15 cellular contexts compared by ENCODE assay signal in the genomic region with DNA sequence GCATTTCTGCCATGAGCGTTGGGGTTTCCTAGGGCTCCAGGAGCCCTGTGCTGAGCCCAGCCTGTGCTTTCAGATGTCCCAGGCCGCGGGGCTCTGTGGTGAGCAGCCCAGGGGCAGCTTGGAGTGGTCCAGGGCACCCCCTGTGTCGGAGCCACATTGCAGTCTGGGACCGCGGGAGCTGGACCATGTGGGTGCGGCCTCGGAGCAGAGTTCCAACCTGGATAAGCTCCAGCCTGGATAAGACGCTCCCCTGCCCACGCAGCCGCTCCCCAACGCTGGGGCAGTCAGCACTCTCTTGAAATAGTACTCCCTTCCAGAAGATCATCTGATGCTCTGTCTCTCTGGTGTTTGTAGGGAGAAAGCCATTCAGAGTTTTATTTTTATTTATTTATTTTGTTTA.
DNase-seq lines count a peak whose midpoint lies in the region; ATAC-seq, FAIRE-seq and TF ChIP-seq lines count a peak whose summit lies in the region.
"Had no signal": no experiment of that assay in that cellular context is flagged by ENCODE, and none has a peak within 500 bp of the region (broad histone marks: within the 10 kb centered on the region; RNA-seq: fewer than 3 reads in every experiment).

No MANE protein-coding gene starts in this region.

- H4K20me1 ChIP-seq in GM23338 (replicated peaks; ENCODE audit: insufficient read depth): peaks cover 4% of the 10 kb centered on the region; the same call in 1 of the 2 replicates

- peaks cover 7% of the 10 kb centered on the region for H3K27me3 Mint-ChIP-seq in GM23338 (ENCODE audit: insufficient read depth, low read depth, poor library complexity)
- H3K27me3 Mint-ChIP-seq: CD4-positive, CD25-positive, alpha-beta regulatory T cell had no signal

- H3K79me2 ChIP-seq in GM23338 (replicated peaks; ENCODE audit: insufficient read depth): no peaks in the 10 kb centered on the region

- peak; percentile 39 for ATAC-seq in GM23338
- peak; percentile 31; the same call in 1 of the 3 replicates for ATAC-seq in SK-N-SH treated with all-trans-retinoic acid at 6 μM for 48 hours
- no peak for ATAC-seq in HG03108 (IDR thresholded peaks at IDR 0.05; ENCODE audit: unreplicated experiment)
- ATAC-seq in HG02840 (IDR thresholded peaks at IDR 0.05; ENCODE audit: low FRiP score, unreplicated experiment): no peak
- ATAC-seq: T-helper 17 cell had no signal

- H3K9me3 ChIP-seq in right atrium auricular region (no peaks in the 10 kb centered on the region), small intestine (ENCODE audit: control insufficient read depth, low read depth) (no peaks in the 10 kb centered on the region)

- H2AFZ ChIP-seq in GM23338: no peak overlapping the region

- no peaks in the 10 kb centered on the region for H3K4me1 ChIP-seq in GM23338 (ENCODE audit: insufficient read depth)
- peaks cover 0 to 33% of the 10 kb centered on the region in 2 donors for H3K4me1 ChIP-seq in right atrium auricular region
- peaks cover 0 to 8% of the 10 kb centered on the region in 2 donors for H3K4me1 ChIP-seq in small intestine (ENCODE audit: control insufficient read depth in 2 of 2, insufficient read depth in 1 of 2, low read depth in 1 of 2, low read length in 1 of 2)

- no peak for FAIRE-seq in small intestine (lab: Jason Lieb, UNC)
- FAIRE-seq: astrocyte, RCC 7860 had no signal

- H3K27ac ChIP-seq in GM23338 (ENCODE audit: low read depth) (no peak overlapping the region), right atrium auricular region (peak overlapping the region; percentile 3 to 13), small intestine (ENCODE audit: low read depth in 1 of 2, low read length in 1 of 2) (peak overlapping the region in 1 of 2 donors; percentile 4)
- H3K27ac ChIP-seq: KMS-11 had no signal

- H3F3A ChIP-seq in GM23338 (replicated peaks; ENCODE audit: low read depth): no peaks in the 10 kb centered on the region

- H3K4me3 Mint-ChIP-seq in GM23338: no peak overlapping the region
- H3K4me3 Mint-ChIP-seq: CD4-positive, CD25-positive, alpha-beta regulatory T cell; T-helper 17 cell had no signal

- peaks cover 3% of the 10 kb centered on the region; the same call in 2 of the 3 replicates for H3K36me3 Mint-ChIP-seq in GM23338 (ENCODE audit: low read depth)
- H3K36me3 Mint-ChIP-seq: CD4-positive, CD25-positive, alpha-beta regulatory T cell had no signal

- no peaks in the 10 kb centered on the region for H3K9me3 Mint-ChIP-seq in GM23338

- no peaks in the 10 kb centered on the region for H3K36me3 ChIP-seq in GM23338 (ENCODE audit: insufficient read depth)
- peaks cover 13% of the 10 kb centered on the region for H3K36me3 ChIP-seq in right atrium auricular region
- H3K36me3 ChIP-seq in small intestine (ENCODE audit: control insufficient read depth in 2 of 2, insufficient read depth in 2 of 2, low read length in 2 of 2): no peaks in the 10 kb centered on the region

- H3K4me1 Mint-ChIP-seq in GM23338: peaks cover 9% of the 10 kb centered on the region; the same call in 1 of the 3 replicates

- H3K4me2 ChIP-seq in GM23338: no peak overlapping the region
- H3K4me2 ChIP-seq: KMS-11 had no signal

- H3K27me3 ChIP-seq in GM23338 (ENCODE audit: insufficient read depth): no peaks in the 10 kb centered on the region
- H3K27me3 ChIP-seq in right atrium auricular region: no peaks in the 10 kb centered on the region
- H3K27me3 ChIP-seq in small intestine (ENCODE audit: control insufficient read depth in 2 of 2, insufficient read depth in 2 of 2, low read length in 2 of 2): no peaks in the 10 kb centered on the region

- no peak for DNase-seq in GM23338 (ENCODE audit: low spot score)
- DNase-seq in right atrium auricular region (ENCODE audit: low spot score): no peak
- DNase-seq in small intestine: peak; percentile 77
- DNase-seq in dermis blood vessel endothelial cell: no peak
- DNase-seq: islet precursor cell; NCI-H524 treated with DMSO at 0.1 percent for 48 hours; stimulated activated CD4-positive, alpha-beta T cell treated with anti-CD3 and anti-CD28 coated beads, Interleukin-4, amount 100 ng/mL, for 1 hour; T-helper 17 cell had no signal

- WGBS in small intestine, 3 donors: 15 to 46% (median 41%) methylated on average over 12 of the region's 12 CpGs

- H3K27ac Mint-ChIP-seq in GM23338: no peak overlapping the region
- H3K27ac Mint-ChIP-seq: T-helper 17 cell had no signal

- H3K4me3 ChIP-seq in GM23338: no peak overlapping the region
- H3K4me3 ChIP-seq in right atrium auricular region: no peak overlapping the region
- H3K4me3 ChIP-seq in small intestine (ENCODE audit: low read depth in 1 of 2, low read length in 2 of 2): no peak overlapping the region

- TF ChIP-seq CTCF in GM23338 (conservative IDR thresholded peaks at IDR 0.05; ENCODE audit: low read depth in 2 of 2) (no peak), right atrium auricular region (IDR thresholded peaks at IDR 0.05) (no peak)

- H3K9me2 ChIP-seq in GM23338 (ENCODE audit: insufficient read depth): no peaks in the 10 kb centered on the region

TF ChIP-seq in GM23338, 12 proteins besides CTCF, POLR2A, EP300 and RAD21 (continues in another document):
- TF ChIP-seq POLR2AphosphoS5 (IDR thresholded peaks at IDR 0.05; ENCODE audit: low read depth): no peak

TF ChIP-seq in SK-N-SH treated with all-trans-retinoic acid at 6 μM for 48 hours, 23 proteins besides CTCF, POLR2A, EP300 and RAD21 (continues in another document):
- no peak for TF ChIP-seq PPARA (CRISPR knock-in tag; IDR thresholded peaks at IDR 0.05; ENCODE audit: borderline replicate concordance)
- no peak for TF ChIP-seq SNAI2 (CRISPR knock-in tag; IDR thresholded peaks at IDR 0.05)
- TF ChIP-seq GLIS3 (CRISPR knock-in tag; IDR thresholded peaks at IDR 0.05): no peak
- TF ChIP-seq ISL1 (CRISPR knock-in tag; IDR thresholded peaks at IDR 0.05): no peak
- no peak for TF ChIP-seq ZNF8 (CRISPR knock-in tag; IDR thresholded peaks at IDR 0.05)
- no peak for TF ChIP-seq TOX (CRISPR knock-in tag; IDR thresholded peaks at IDR 0.05; ENCODE audit: borderline replicate concordance)
- no peak for TF ChIP-seq OSR1 (CRISPR knock-in tag; IDR thresholded peaks at IDR 0.05)
- no peak for TF ChIP-seq ZNF565 (CRISPR knock-in tag; conservative IDR thresholded peaks at IDR 0.05; ENCODE audit: low read depth)
- no peak for TF ChIP-seq BACH2 (CRISPR knock-in tag; IDR thresholded peaks at IDR 0.05; ENCODE audit: borderline replicate concordance)
- TF ChIP-seq, protein P1, sequence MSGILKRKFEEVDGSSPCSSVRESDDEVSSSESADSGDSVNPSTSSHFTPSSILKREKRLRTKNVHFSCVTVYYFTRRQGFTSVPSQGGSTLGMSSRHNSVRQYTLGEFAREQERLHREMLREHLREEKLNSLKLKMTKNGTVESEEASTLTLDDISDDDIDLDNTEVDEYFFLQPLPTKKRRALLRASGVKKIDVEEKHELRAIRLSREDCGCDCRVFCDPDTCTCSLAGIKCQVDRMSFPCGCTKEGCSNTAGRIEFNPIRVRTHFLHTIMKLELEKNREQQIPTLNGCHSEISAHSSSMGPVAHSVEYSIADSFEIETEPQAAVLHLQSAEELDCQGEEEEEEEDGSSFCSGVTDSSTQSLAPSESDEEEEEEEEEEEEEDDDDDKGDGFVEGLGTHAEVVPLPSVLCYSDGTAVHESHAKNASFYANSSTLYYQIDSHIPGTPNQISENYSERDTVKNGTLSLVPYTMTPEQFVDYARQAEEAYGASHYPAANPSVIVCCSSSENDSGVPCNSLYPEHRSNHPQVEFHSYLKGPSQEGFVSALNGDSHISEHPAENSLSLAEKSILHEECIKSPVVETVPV (CRISPR knock-in tag; IDR thresholded peaks at IDR 0.05): no peak
- TF ChIP-seq RARB (CRISPR knock-in tag; IDR thresholded peaks at IDR 0.05): no peak
- TF ChIP-seq CSDC2 (CRISPR knock-in tag; IDR thresholded peaks at IDR 0.05): no peak
- no peak for TF ChIP-seq ESRRG (CRISPR knock-in tag; IDR thresholded peaks at IDR 0.05)
- TF ChIP-seq, protein P2, sequence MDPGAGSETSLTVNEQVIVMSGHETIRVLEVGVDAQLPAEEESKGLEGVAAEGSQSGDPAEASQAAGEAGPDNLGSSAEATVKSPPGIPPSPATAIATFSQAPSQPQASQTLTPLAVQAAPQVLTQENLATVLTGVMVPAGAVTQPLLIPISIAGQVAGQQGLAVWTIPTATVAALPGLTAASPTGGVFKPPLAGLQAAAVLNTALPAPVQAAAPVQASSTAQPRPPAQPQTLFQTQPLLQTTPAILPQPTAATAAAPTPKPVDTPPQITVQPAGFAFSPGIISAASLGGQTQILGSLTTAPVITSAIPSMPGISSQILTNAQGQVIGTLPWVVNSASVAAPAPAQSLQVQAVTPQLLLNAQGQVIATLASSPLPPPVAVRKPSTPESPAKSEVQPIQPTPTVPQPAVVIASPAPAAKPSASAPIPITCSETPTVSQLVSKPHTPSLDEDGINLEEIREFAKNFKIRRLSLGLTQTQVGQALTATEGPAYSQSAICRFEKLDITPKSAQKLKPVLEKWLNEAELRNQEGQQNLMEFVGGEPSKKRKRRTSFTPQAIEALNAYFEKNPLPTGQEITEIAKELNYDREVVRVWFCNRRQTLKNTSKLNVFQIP (CRISPR knock-in tag; IDR thresholded peaks at IDR 0.05; ENCODE audit: borderline replicate concordance, low read depth): no peak
- no peak for TF ChIP-seq ZNF70 (CRISPR knock-in tag; IDR thresholded peaks at IDR 0.05)
- TF ChIP-seq, protein P3, sequence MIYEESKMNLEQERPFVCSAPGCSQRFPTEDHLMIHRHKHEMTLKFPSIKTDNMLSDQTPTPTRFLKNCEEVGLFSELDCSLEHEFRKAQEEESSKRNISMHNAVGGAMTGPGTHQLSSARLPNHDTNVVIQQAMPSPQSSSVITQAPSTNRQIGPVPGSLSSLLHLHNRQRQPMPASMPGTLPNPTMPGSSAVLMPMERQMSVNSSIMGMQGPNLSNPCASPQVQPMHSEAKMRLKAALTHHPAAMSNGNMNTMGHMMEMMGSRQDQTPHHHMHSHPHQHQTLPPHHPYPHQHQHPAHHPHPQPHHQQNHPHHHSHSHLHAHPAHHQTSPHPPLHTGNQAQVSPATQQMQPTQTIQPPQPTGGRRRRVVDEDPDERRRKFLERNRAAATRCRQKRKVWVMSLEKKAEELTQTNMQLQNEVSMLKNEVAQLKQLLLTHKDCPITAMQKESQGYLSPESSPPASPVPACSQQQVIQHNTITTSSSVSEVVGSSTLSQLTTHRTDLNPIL (CRISPR knock-in tag; IDR thresholded peaks at IDR 0.05; ENCODE audit: low read depth): no peak

Comparison
In these comparisons a context has a peak if more than half of its experiments do, and no peak if none do; other contexts are left out.
1. ATAC-seq: peak in GM23338 (single experiment) and SK-N-SH treated with all-trans-retinoic acid at 6 μM for 48 hours (single experiment); none in HG03108 (single experiment) and HG02840 (single experiment).